15 cellular contexts compared by ENCODE assay signal in the genomic region with DNA sequence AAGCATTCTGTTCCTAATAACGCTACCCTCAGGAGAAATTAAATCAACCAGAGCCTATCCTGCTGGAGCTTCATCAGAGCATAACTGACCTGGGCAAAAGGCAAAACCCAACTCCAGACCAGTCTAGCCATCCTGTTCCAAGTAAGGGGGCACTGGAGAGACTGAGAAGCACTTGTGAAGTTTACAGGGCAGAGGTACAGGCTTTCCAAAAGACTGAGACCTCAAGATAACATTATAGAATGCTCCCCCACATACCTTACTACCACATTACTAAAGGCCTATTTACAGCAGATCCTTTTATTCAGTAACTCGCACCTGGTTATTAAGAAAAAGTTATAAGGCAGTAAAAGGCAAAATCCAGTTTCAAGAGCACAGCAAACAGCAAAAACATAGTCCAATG. TPM values are rescaled to one million over a fixed set of nuclear protein-coding genes. Genes with fewer than 3 reads are reported as not detected.
DNase-seq lines count a peak whose midpoint lies in the region; ATAC-seq and TF ChIP-seq lines count a peak whose summit lies in the region.
"Had no signal": no experiment of that assay in that cellular context is flagged by ENCODE, and none has a peak within 500 bp of the region (broad histone marks: within the 10 kb centered on the region; RNA-seq: fewer than 3 reads in every experiment).

No MANE protein-coding gene starts in this region.

- H3K4me1 Mint-ChIP-seq in CD8-positive, alpha-beta T cell (ENCODE audit: low read depth): peaks cover 81% of the 10 kb centered on the region
- H3K4me1 Mint-ChIP-seq in activated T-helper 2 cell treated with anti-CD3 and anti-CD28 coated beads, Interferon-gamma antibody, Interleukin-2, Interleukin-4, amounts not matched to agents 10 μg/mL and 5 μg/mL and 100 μg/mL, durations not matched to agents 14 hours and 24 hours and 36 hours (ENCODE audit: low read depth): peaks cover 70% of the 10 kb centered on the region
- peaks cover 29 to 81% (median 70%) of the 10 kb centered on the region in 4 donors for H3K4me1 Mint-ChIP-seq in naive thymus-derived CD8-positive, alpha-beta T cell

- peaks cover 42% of the 10 kb centered on the region for H3K4me1 ChIP-seq in CD8-positive, alpha-beta T cell (ENCODE audit: insufficient read depth, low read length)

- peak overlapping the region; percentile 3 for H3K4me3 ChIP-seq in CD8-positive, alpha-beta T cell (ENCODE audit: low read depth, low read length)
- H3K4me3 ChIP-seq in coronary artery: no peak overlapping the region
- H3K4me3 ChIP-seq: upper lobe of right lung had no signal

- H3K36me3 Mint-ChIP-seq in CD8-positive, alpha-beta T cell: peaks cover 28% of the 10 kb centered on the region
- peaks cover 53% of the 10 kb centered on the region for H3K36me3 Mint-ChIP-seq in activated T-helper 2 cell treated with anti-CD3 and anti-CD28 coated beads, Interferon-gamma antibody, Interleukin-2, Interleukin-4, amounts not matched to agents 10 μg/mL and 5 μg/mL and 100 μg/mL, durations not matched to agents 14 hours and 24 hours and 36 hours (ENCODE audit: low read depth)
- peaks cover 14 to 30% (median 26%) of the 10 kb centered on the region in 3 donors for H3K36me3 Mint-ChIP-seq in naive thymus-derived CD8-positive, alpha-beta T cell

- no peaks in the 10 kb centered on the region for H3K9me3 ChIP-seq in CD8-positive, alpha-beta T cell (ENCODE audit: low read length)
- H3K9me3 ChIP-seq: upper lobe of right lung had no signal

- intact Hi-C loops in CD8-positive, alpha-beta T cell (cut with DNase I, micrococcal nuclease): no loop called here
- intact Hi-C loops in activated T-helper 2 cell treated with anti-CD3 and anti-CD28 coated beads, Interferon-gamma antibody, Interleukin-2, Interleukin-4, amounts not matched to agents 10 μg/mL and 5 μg/mL and 100 μg/mL, durations not matched to agents 14 hours and 24 hours and 36 hours (cut with micrococcal nuclease): no loop called here

- no peak for TF ChIP-seq CTCF in CD8-positive, alpha-beta T cell (IDR thresholded peaks at IDR 0.05)
- TF ChIP-seq CTCF in coronary artery (IDR thresholded peaks at IDR 0.05): no peak

- ATAC-seq in CD8-positive, alpha-beta T cell: no peak
- ATAC-seq in HG02610 (IDR thresholded peaks at IDR 0.05; ENCODE audit: unreplicated experiment) (peak; percentile 7), GM18907 (IDR thresholded peaks at IDR 0.05; ENCODE audit: unreplicated experiment) (no peak), HG02973 (IDR thresholded peaks at IDR 0.05; ENCODE audit: unreplicated experiment) (no peak), SK-N-SH treated with all-trans-retinoic acid at 6 μM for 48 hours (no peak)
- peak; percentile 35 to 36 for ATAC-seq in naive thymus-derived CD8-positive, alpha-beta T cell
- ATAC-seq: activated CD4-positive, CD25-positive, alpha-beta regulatory T cell treated with anti-CD3 and anti-CD28 coated beads, Interleukin-2, amount 50 U/mL, for 24 hours; upper lobe of right lung had no signal

- H3K9me3 Mint-ChIP-seq in CD8-positive, alpha-beta T cell: peaks cover 24% of the 10 kb centered on the region
- peaks cover 42% of the 10 kb centered on the region for H3K9me3 Mint-ChIP-seq in activated T-helper 2 cell treated with anti-CD3 and anti-CD28 coated beads, Interferon-gamma antibody, Interleukin-2, Interleukin-4, amounts not matched to agents 10 μg/mL and 5 μg/mL and 100 μg/mL, durations not matched to agents 14 hours and 24 hours and 36 hours
- peaks cover 12 to 32% (median 22%) of the 10 kb centered on the region in 9 donors for H3K9me3 Mint-ChIP-seq in naive thymus-derived CD8-positive, alpha-beta T cell

- no peaks in the 10 kb centered on the region for H3K27me3 Mint-ChIP-seq in CD8-positive, alpha-beta T cell (ENCODE audit: low read depth)
- H3K27me3 Mint-ChIP-seq in activated T-helper 2 cell treated with anti-CD3 and anti-CD28 coated beads, Interferon-gamma antibody, Interleukin-2, Interleukin-4, amounts not matched to agents 10 μg/mL and 5 μg/mL and 100 μg/mL, durations not matched to agents 14 hours and 24 hours and 36 hours (ENCODE audit: low read depth): no peaks in the 10 kb centered on the region
- H3K27me3 Mint-ChIP-seq in naive thymus-derived CD8-positive, alpha-beta T cell: no peaks in the 10 kb centered on the region

- no peak overlapping the region for H3K27ac ChIP-seq in CD8-positive, alpha-beta T cell (ENCODE audit: low read depth, low read length)
- no peak overlapping the region for H3K27ac ChIP-seq in coronary artery
- H3K27ac ChIP-seq: upper lobe of right lung had no signal

- no peak for DNase-seq in CD8-positive, alpha-beta T cell
- DNase-seq in activated T-helper 2 cell treated with anti-CD3 and anti-CD28 coated beads, Interferon-gamma antibody, Interleukin-2, Interleukin-4, amounts not matched to agents 10 μg/mL and 5 μg/mL and 100 μg/mL, durations not matched to agents 14 hours and 24 hours and 36 hours (ENCODE audit: low spot score): no peak
- DNase-seq in naive thymus-derived CD8-positive, alpha-beta T cell: no peak
- no peak for DNase-seq in coronary artery (ENCODE audit: low spot score)
- DNase-seq: foreskin melanocyte, NCI-H1048, NCI-H345, SK-N-SH, upper lobe of right lung had no signal

- peak overlapping the region; percentile 65 for H3K4me3 Mint-ChIP-seq in CD8-positive, alpha-beta T cell
- no peak overlapping the region for H3K4me3 Mint-ChIP-seq in activated T-helper 2 cell treated with anti-CD3 and anti-CD28 coated beads, Interferon-gamma antibody, Interleukin-2, Interleukin-4, amounts not matched to agents 10 μg/mL and 5 μg/mL and 100 μg/mL, durations not matched to agents 14 hours and 24 hours and 36 hours (ENCODE audit: low read depth)
- H3K4me3 Mint-ChIP-seq in naive thymus-derived CD8-positive, alpha-beta T cell: peak overlapping the region; percentile 47 to 76 (median 68)
- H3K4me3 Mint-ChIP-seq: brain had no signal

- no peaks in the 10 kb centered on the region for H3K27me3 ChIP-seq in CD8-positive, alpha-beta T cell (ENCODE audit: insufficient read depth, low read length)
- H3K27me3 ChIP-seq: upper lobe of right lung had no signal

- POLR2A ChIA-PET in CD8-positive, alpha-beta T cell (lab: Charles Lee): interaction anchor here (1.0 to 1.1 kb wide), 2 partner anchors 14 to 19 kb away, joined by 3 read pairs; no protein-coding TSS in a partner anchor
- POLR2A ChIA-PET in naive thymus-derived CD8-positive, alpha-beta T cell (lab: Charles Lee): interaction anchor here (1.2 kb wide), 1 partner anchor 36 kb away, joined by 8 read pairs; no protein-coding TSS in a partner anchor

- CTCF ChIA-PET in CD8-positive, alpha-beta T cell (lab: Charles Lee): interaction anchor here (2.1 kb wide), 1 partner anchor 37 kb away, joined by 7 read pairs; no protein-coding TSS in a partner anchor

- H3K27ac Mint-ChIP-seq in CD8-positive, alpha-beta T cell: peak overlapping the region; percentile 88
- H3K27ac Mint-ChIP-seq in activated T-helper 2 cell treated with anti-CD3 and anti-CD28 coated beads, Interferon-gamma antibody, Interleukin-2, Interleukin-4, amounts not matched to agents 10 μg/mL and 5 μg/mL and 100 μg/mL, durations not matched to agents 14 hours and 24 hours and 36 hours: peak overlapping the region; percentile 61
- H3K27ac Mint-ChIP-seq in naive thymus-derived CD8-positive, alpha-beta T cell: peak overlapping the region; percentile 71 to 95 (median 89)
- H3K27ac Mint-ChIP-seq: brain had no signal

- no peaks in the 10 kb centered on the region for H3K36me3 ChIP-seq in CD8-positive, alpha-beta T cell (ENCODE audit: insufficient read depth, low read length)
- H3K36me3 ChIP-seq: upper lobe of right lung had no signal

TF ChIP-seq in SK-N-SH treated with all-trans-retinoic acid at 6 μM for 48 hours, 23 proteins besides CTCF, POLR2A, EP300 and RAD21 (continues in another document):
- TF ChIP-seq OSR1 (CRISPR knock-in tag; IDR thresholded peaks at IDR 0.05) (no peak), ZNF8 (CRISPR knock-in tag; IDR thresholded peaks at IDR 0.05) (no peak), ZNF565 (CRISPR knock-in tag; conservative IDR thresholded peaks at IDR 0.05; ENCODE audit: low read depth) (no peak)
- TF ChIP-seq, protein P1, sequence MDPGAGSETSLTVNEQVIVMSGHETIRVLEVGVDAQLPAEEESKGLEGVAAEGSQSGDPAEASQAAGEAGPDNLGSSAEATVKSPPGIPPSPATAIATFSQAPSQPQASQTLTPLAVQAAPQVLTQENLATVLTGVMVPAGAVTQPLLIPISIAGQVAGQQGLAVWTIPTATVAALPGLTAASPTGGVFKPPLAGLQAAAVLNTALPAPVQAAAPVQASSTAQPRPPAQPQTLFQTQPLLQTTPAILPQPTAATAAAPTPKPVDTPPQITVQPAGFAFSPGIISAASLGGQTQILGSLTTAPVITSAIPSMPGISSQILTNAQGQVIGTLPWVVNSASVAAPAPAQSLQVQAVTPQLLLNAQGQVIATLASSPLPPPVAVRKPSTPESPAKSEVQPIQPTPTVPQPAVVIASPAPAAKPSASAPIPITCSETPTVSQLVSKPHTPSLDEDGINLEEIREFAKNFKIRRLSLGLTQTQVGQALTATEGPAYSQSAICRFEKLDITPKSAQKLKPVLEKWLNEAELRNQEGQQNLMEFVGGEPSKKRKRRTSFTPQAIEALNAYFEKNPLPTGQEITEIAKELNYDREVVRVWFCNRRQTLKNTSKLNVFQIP (CRISPR knock-in tag; IDR thresholded peaks at IDR 0.05; ENCODE audit: borderline replicate concordance, low read depth): no peak

RNA-seq across cellular contexts. Expression of gene RFX7, which starts 35.5 kb away (rescaled TPM):
- 10 to 100 TPM; 21.3 to 23.1 TPM for total RNA-seq in CD8-positive, alpha-beta T cell
- total RNA-seq in activated T-helper 2 cell treated with anti-CD3 and anti-CD28 coated beads, Interferon-gamma antibody, Interleukin-2, Interleukin-4, amounts not matched to agents 10 μg/mL and 5 μg/mL and 100 μg/mL, durations not matched to agents 14 hours and 24 hours and 36 hours: 36.6 and 37.7 TPM in 2 replicates
- total RNA-seq in naive thymus-derived CD8-positive, alpha-beta T cell: 10 to 100 TPM; 34.6 to 36.0 TPM
- polyA plus RNA-seq in naive thymus-derived CD8-positive, alpha-beta T cell: 1 to 10 TPM; 3.0 to 4.2 (median 3.8) TPM

Comparison
In these comparisons a context has a peak if more than half of its experiments do, and no peak if none do; other contexts are left out.
1. ATAC-seq: peak in HG02610 (single experiment) and naive thymus-derived CD8-positive, alpha-beta T cell (2 of 2); none in CD8-positive, alpha-beta T cell (single experiment), GM18907 (single experiment), HG02973 (single experiment) and SK-N-SH treated with all-trans-retinoic acid at 6 μM for 48 hours (single experiment).
2. Peak in every context shown above with its lines, with median percentiles within 50 percentile points of each other: H3K27ac Mint-ChIP-seq.